ENCODE assay signal across 23 cellular contexts in genomic region chr3:58566398-58567250, GRCh38. TPM values are rescaled to one million over a fixed set of nuclear protein-coding genes. Genes with fewer than 3 reads are reported as not detected.
"Had no signal": no experiment of that assay in that cellular context is flagged by ENCODE, and none has a peak within 500 bp of the region (broad histone marks: within the 10 kb centered on the region; RNA-seq: fewer than 3 reads in every experiment).

No MANE protein-coding gene starts in this region.

- H3K27me3 ChIP-seq: adrenal gland, esophagus squamous epithelium, neutrophil, transverse colon had no signal

- H3K27ac ChIP-seq: adrenal gland, esophagus squamous epithelium, neutrophil, transverse colon had no signal

- H3K4me3 ChIP-seq: adrenal gland, esophagus squamous epithelium, transverse colon had no signal

- FAIRE-seq: endothelial cell of umbilical vein, small intestine had no signal

- H3K9me3 ChIP-seq: adrenal gland, esophagus squamous epithelium, neutrophil, transverse colon had no signal

- H3K4me1 ChIP-seq: adrenal gland had no signal

- H3K36me3 ChIP-seq: adrenal gland, neutrophil, transverse colon had no signal

- DNase-seq: activated CD4-positive, alpha-beta T cell treated with anti-CD3 and anti-CD28 coated beads for 48 hours; activated CD8-positive, alpha-beta T cell treated with anti-CD3 and anti-CD28 coated beads, Interleukin-2, amount 10 ng/mL, durations not matched to agents 7 days and 5 days; activated T-cell treated with anti-CD3 and anti-CD28 coated beads for 4 hours; caudate nucleus; effector CD8-positive, alpha-beta T cell; esophagus squamous epithelium; glutamatergic neuron; immature natural killer cell; left cardiac atrium; naive thymus-derived CD8-positive, alpha-beta T cell; posterior cingulate gyrus; right cardiac atrium; small intestine; stimulated activated CD4-positive, alpha-beta T cell treated with anti-CD3 and anti-CD28 coated beads, Interleukin-4, amount 100 ng/mL, for 4 hours; stimulated activated CD8-positive, alpha-beta memory T cell treated with anti-CD3 and anti-CD28 coated beads, Interleukin-4, amount 100 ng/mL, for 48 hours; stimulated activated naive CD4-positive, alpha-beta T cell treated with Interleukin-2 at 50 U/mL for 16 hours; substantia nigra; T-helper 17 cell; transverse colon had no signal

- ATAC-seq: activated CD8-positive, alpha-beta T cell treated with anti-CD3 and anti-CD28 coated beads, Interleukin-2, amount 10 ng/mL, durations not matched to agents 7 days and 5 days; left cardiac atrium; naive thymus-derived CD8-positive, alpha-beta T cell; right cardiac atrium; T-helper 17 cell had no signal

RNA-seq across cellular contexts. Expression of gene FAM107A, which starts 10.6 kb away (rescaled TPM):
- total RNA-seq: activated CD8-positive, alpha-beta T cell treated with anti-CD3 and anti-CD28 coated beads, Interleukin-2, amount 10 ng/mL, durations not matched to agents 7 days and 5 days; fibroblast of villous mesenchyme; naive thymus-derived CD8-positive, alpha-beta T cell; T-helper 17 cell had no signal
- polyA plus RNA-seq: immature natural killer cell; naive thymus-derived CD8-positive, alpha-beta T cell had no signal

RNA-seq across cellular contexts. Expression of gene ACOX2, which starts 29.6 kb away (rescaled TPM):
- total RNA-seq: activated CD8-positive, alpha-beta T cell treated with anti-CD3 and anti-CD28 coated beads, Interleukin-2, amount 10 ng/mL, durations not matched to agents 7 days and 5 days; naive thymus-derived CD8-positive, alpha-beta T cell; T-helper 17 cell had no signal
- polyA plus RNA-seq: immature natural killer cell; naive thymus-derived CD8-positive, alpha-beta T cell had no signal
